ENCODE assay signal across 22 cellular contexts in genomic region chr19:31318790-31319189, GRCh38.
"Had no signal": no experiment of that assay in that cellular context is flagged by ENCODE, and none has a peak within 500 bp of the region (broad histone marks: within the 10 kb centered on the region; RNA-seq: fewer than 3 reads in every experiment).

No MANE protein-coding gene starts in this region.

- H3K27me3 ChIP-seq: testis, vagina had no signal

- H3K36me3 Mint-ChIP-seq: activated naive CD4-positive, alpha-beta T cell treated with anti-CD3 and anti-CD28 coated beads, Interleukin-2, amount 10 ng/mL, durations not matched to agents 7 days and 5 days; natural killer cell treated with Interleukin-12 subunit alpha and Interleukin-12 subunit beta and Interleukin-15 and Interleukin-18, amount 100 ng/mL, for 72 hours; stimulated activated naive B cell treated with anti-CD40 and anti-IgM and Interleukin-4, amounts not matched to agents 10 μg/mL and 1 μg/mL and 100 μg/mL, for 72 hours had no signal

- H3K27me3 Mint-ChIP-seq: stimulated activated naive B cell treated with anti-CD40 and anti-IgM and Interleukin-4, amounts not matched to agents 10 μg/mL and 1 μg/mL and 100 μg/mL, for 72 hours had no signal

- H3K9me3 ChIP-seq: left ventricle myocardium inferior, testis, vagina had no signal

- H3K36me3 ChIP-seq: left ventricle myocardium inferior, vagina had no signal

- ATAC-seq: natural killer cell treated with Interleukin-12 subunit alpha and Interleukin-12 subunit beta and Interleukin-15 and Interleukin-18, amount 100 ng/mL, for 72 hours; sciatic nerve; stimulated activated naive B cell treated with anti-CD40 and anti-IgM and Interleukin-4, amounts not matched to agents 10 μg/mL and 1 μg/mL and 100 μg/mL, for 72 hours; T-helper 17 cell had no signal

- H3K27ac Mint-ChIP-seq: activated CD4-positive, alpha-beta memory T cell treated with anti-CD3 and anti-CD28 coated beads, Interleukin-2, amount 10 ng/mL, durations not matched to agents 7 days and 5 days; activated naive CD4-positive, alpha-beta T cell treated with anti-CD3 and anti-CD28 coated beads, Interleukin-2, amount 10 ng/mL, durations not matched to agents 7 days and 5 days; natural killer cell treated with Interleukin-12 subunit alpha and Interleukin-12 subunit beta and Interleukin-15 and Interleukin-18, amount 100 ng/mL, for 72 hours; stimulated activated naive B cell treated with anti-CD40 and anti-IgM and Interleukin-4, amounts not matched to agents 10 μg/mL and 1 μg/mL and 100 μg/mL, for 72 hours; T-helper 17 cell had no signal

- H3K4me1 Mint-ChIP-seq: activated CD4-positive, alpha-beta memory T cell treated with anti-CD3 and anti-CD28 coated beads, Interleukin-2, amount 10 ng/mL, durations not matched to agents 7 days and 5 days; activated naive CD4-positive, alpha-beta T cell treated with anti-CD3 and anti-CD28 coated beads, Interleukin-2, amount 10 ng/mL, durations not matched to agents 7 days and 5 days; stimulated activated naive B cell treated with anti-CD40 and anti-IgM and Interleukin-4, amounts not matched to agents 10 μg/mL and 1 μg/mL and 100 μg/mL, for 72 hours had no signal

- DNase-seq: activated CD4-positive, alpha-beta memory T cell treated with anti-CD3 and anti-CD28 coated beads, Interleukin-2, amount 10 ng/mL, durations not matched to agents 7 days and 5 days; activated CD4-positive, alpha-beta T cell treated with anti-CD3 and anti-CD28 coated beads for 48 hours; activated effector memory CD4-positive, alpha-beta T cell treated with anti-CD3 and anti-CD28 coated beads, Interleukin-2, amount 50 U/mL, for 16 hours; activated naive CD4-positive, alpha-beta T cell treated with anti-CD3 and anti-CD28 coated beads, Interleukin-2, amount 10 ng/mL, durations not matched to agents 7 days and 5 days; amygdala; cortex of kidney; erythroblast; foreskin fibroblast; immature natural killer cell; kidney glomerular epithelial cell; left ventricle myocardium inferior; mammary epithelial cell; stimulated activated CD4-positive, alpha-beta T cell treated with anti-CD3 and anti-CD28 coated beads, Interleukin-15, amount 100 ng/mL, for 24 hours; stimulated activated naive B cell treated with anti-CD40 and anti-IgM and Interleukin-4, amounts not matched to agents 10 μg/mL and 1 μg/mL and 100 μg/mL, for 72 hours; T-helper 17 cell; testis; trophoblast cell had no signal

- H3K27ac ChIP-seq: left ventricle myocardium inferior, parathyroid adenoma, testis, vagina had no signal

- H3K9me3 Mint-ChIP-seq: activated CD4-positive, alpha-beta memory T cell treated with anti-CD3 and anti-CD28 coated beads, Interleukin-2, amount 10 ng/mL, durations not matched to agents 7 days and 5 days; activated naive CD4-positive, alpha-beta T cell treated with anti-CD3 and anti-CD28 coated beads, Interleukin-2, amount 10 ng/mL, durations not matched to agents 7 days and 5 days; immature natural killer cell; natural killer cell treated with Interleukin-12 subunit alpha and Interleukin-12 subunit beta and Interleukin-15 and Interleukin-18, amount 100 ng/mL, for 72 hours had no signal

- H3K4me3 Mint-ChIP-seq: activated CD4-positive, alpha-beta memory T cell treated with anti-CD3 and anti-CD28 coated beads, Interleukin-2, amount 10 ng/mL, durations not matched to agents 7 days and 5 days; activated naive CD4-positive, alpha-beta T cell treated with anti-CD3 and anti-CD28 coated beads, Interleukin-2, amount 10 ng/mL, durations not matched to agents 7 days and 5 days; immature natural killer cell; natural killer cell treated with Interleukin-12 subunit alpha and Interleukin-12 subunit beta and Interleukin-15 and Interleukin-18, amount 100 ng/mL, for 72 hours; stimulated activated naive B cell treated with anti-CD40 and anti-IgM and Interleukin-4, amounts not matched to agents 10 μg/mL and 1 μg/mL and 100 μg/mL, for 72 hours had no signal

- H3K4me3 ChIP-seq: left ventricle myocardium inferior, smooth muscle cell, testis, vagina had no signal

- H3K4me1 ChIP-seq: parathyroid adenoma had no signal
